ENCODE assay signal across 22 cellular contexts in genomic region chr2:67502346-67503065, GRCh38.
DNase-seq lines count a peak whose midpoint lies in the region; ATAC-seq, FAIRE-seq and TF ChIP-seq lines count a peak whose summit lies in the region.
"Had no signal": no experiment of that assay in that cellular context is flagged by ENCODE, and none has a peak within 500 bp of the region (broad histone marks: within the 10 kb centered on the region; RNA-seq: fewer than 3 reads in every experiment).

No MANE protein-coding gene starts in this region.

- H3K27me3 Mint-ChIP-seq in nephron (ENCODE audit: low read depth), result no peaks in the 10 kb centered on the region
- H3K27me3 Mint-ChIP-seq: activated naive CD8-positive, alpha-beta T cell had no signal

- no peaks in the 10 kb centered on the region for H4K20me1 ChIP-seq in PC-9 (ENCODE audit: insufficient read depth)

- ATAC-seq in A549, result no peak
- no peak for ATAC-seq in foreskin keratinocyte
- ATAC-seq in GM21423 (IDR thresholded peaks at IDR 0.05; ENCODE audit: unreplicated experiment), result no peak
- ATAC-seq: K562, T-cell had no signal

- H3K27ac ChIP-seq in A549, result no peak overlapping the region
- peak overlapping the region; percentile 79 for H3K27ac ChIP-seq in brain microvascular endothelial cell
- peak overlapping the region; percentile 27 for H3K27ac ChIP-seq in foreskin keratinocyte
- no peak overlapping the region for H3K27ac ChIP-seq in PC-9
- H3K27ac ChIP-seq: left ventricle myocardium inferior, neutrophil had no signal

- no TSS peak for BruUV-seq in PC-9 (replicated peaks; lab: Mats Ljungman, UMichigan)

- TF ChIP-seq POLR2A in A549 (IDR thresholded peaks at IDR 0.05; ENCODE audit: low read length), result no peak

- in situ Hi-C loops in brain microvascular endothelial cell (cut with HindIII; ENCODE audit: low pct_ligation_motif_present, low sequenced_read_pairs) (no loop called here), GM13976 (cut with MboI; ENCODE audit: low sequenced_read_pairs, unreplicated experiment) (no loop called here)

- peaks cover 17% of the 10 kb centered on the region for H3K4me1 Mint-ChIP-seq in nephron
- H3K4me1 Mint-ChIP-seq: T-cell had no signal

- H3K27me3 ChIP-seq in brain microvascular endothelial cell (replicated peaks), result no peaks in the 10 kb centered on the region
- H3K27me3 ChIP-seq in foreskin keratinocyte, result no peaks in the 10 kb centered on the region
- no peaks in the 10 kb centered on the region for H3K27me3 ChIP-seq in PC-9 (ENCODE audit: insufficient read depth, low read depth)
- H3K27me3 ChIP-seq: neutrophil, right atrium auricular region had no signal

- TF ChIP-seq CTCF in A549 (IDR thresholded peaks at IDR 0.05) (no peak), brain microvascular endothelial cell (IDR thresholded peaks at IDR 0.05; ENCODE audit: low read depth, low read length, missing control alignments) (no peak), foreskin keratinocyte (conservative IDR thresholded peaks at IDR 0.05) (no peak), nephron (IDR thresholded peaks at IDR 0.05; ENCODE audit: unreplicated experiment in 3 of 3) (no peak), GM13976 (IDR thresholded peaks at IDR 0.05; ENCODE audit: borderline replicate concordance, control extremely low read depth, extremely low read depth, insufficient read depth, missing control alignments) (no peak), PC-9 (conservative IDR thresholded peaks at IDR 0.05) (no peak)

- H3K4me1 ChIP-seq in A549 (peaks cover 10% of the 10 kb centered on the region; the same call in 2 of the 3 replicates), foreskin keratinocyte (peaks cover 12% of the 10 kb centered on the region), PC-9 (replicated peaks; ENCODE audit: insufficient read depth) (no peaks in the 10 kb centered on the region)
- H3K4me1 ChIP-seq: left ventricle myocardium inferior, right atrium auricular region had no signal

- H3K9me3 ChIP-seq in A549 (no peaks in the 10 kb centered on the region), PC-9 (ENCODE audit: insufficient read depth, low read depth) (no peaks in the 10 kb centered on the region)
- H3K9me3 ChIP-seq: left ventricle myocardium inferior, neutrophil, right atrium auricular region had no signal

- no peak for TF ChIP-seq RAD21 in A549 (conservative IDR thresholded peaks at IDR 0.05 in 1 of 2, IDR thresholded peaks at IDR 0.05 in 1 of 2)

- TF ChIP-seq EP300 in A549 (IDR thresholded peaks at IDR 0.05), result no peak

- POLR2A ChIA-PET in A549 (lab: Yijun Ruan, JAX) (no interaction called here), PC-9 (lab: Charles Lee; ENCODE audit: unreplicated experiment) (no interaction called here)

- no peak for FAIRE-seq in A549 (lab: Jason Lieb, UNC)
- FAIRE-seq: A204.1, K562, TTC549 had no signal

- intact Hi-C loops in PC-9 (cut with micrococcal nuclease; ENCODE audit: unreplicated experiment), result no loop called here

- H3K36me3 ChIP-seq in brain microvascular endothelial cell (replicated peaks), result no peaks in the 10 kb centered on the region
- no peaks in the 10 kb centered on the region for H3K36me3 ChIP-seq in PC-9 (ENCODE audit: low read depth)
- H3K36me3 ChIP-seq: left ventricle myocardium inferior, neutrophil, right atrium auricular region had no signal

- no peak overlapping the region for H3K4me3 ChIP-seq in A549
- no peak overlapping the region for H3K4me3 ChIP-seq in brain microvascular endothelial cell (ENCODE audit: low read depth, low read length)
- no peak overlapping the region for H3K4me3 ChIP-seq in PC-9
- H3K4me3 ChIP-seq: K562, left ventricle myocardium inferior, right atrium auricular region had no signal

- H3K9me3 Mint-ChIP-seq in nephron, result peaks cover 4% of the 10 kb centered on the region

- H3K27ac Mint-ChIP-seq in nephron, result peak overlapping the region in 2 of 3 experiments; percentile 41 to 58
- H3K27ac Mint-ChIP-seq: activated naive CD8-positive, alpha-beta T cell; T-cell had no signal

- H3K79me2 ChIP-seq in PC-9 (ENCODE audit: low read depth), result no peaks in the 10 kb centered on the region

- H3K9me2 ChIP-seq in PC-9 (ENCODE audit: insufficient read depth), result no peaks in the 10 kb centered on the region

- no peak overlapping the region for H2AFZ ChIP-seq in PC-9

- CTCF ChIA-PET in A549 (lab: Yijun Ruan, JAX) (interaction anchor here (1.2 kb wide), 1 partner anchor 26 kb away, joined by 3 read pairs; no protein-coding TSS in a partner anchor), PC-9 (lab: Charles Lee) (no interaction called here)

- DNase-seq in A549 (ENCODE audit: low read depth in 1 of 2, low spot score in 1 of 2) (no peak), brain microvascular endothelial cell (no peak), foreskin keratinocyte (no peak), GM13976 (ENCODE audit: low spot score) (no peak), NCI-H345 (lab: John Stamatoyannopoulos, UW) (no peak), PC-9 (no peak)
- DNase-seq: activated CD4-positive, alpha-beta T cell treated with anti-CD3 and anti-CD28 coated beads for 4 hours; C1 segment of cervical spinal cord; cortex of kidney; left ventricle myocardium inferior; NCI-H1694; NCI-H774; SHP77 treated with DMSO at 0.1 percent for 48 hours; T-cell had no signal

- no peaks in the 10 kb centered on the region for H3F3A ChIP-seq in PC-9 (ENCODE audit: insufficient read depth, low read depth)

- no peaks in the 10 kb centered on the region for H3K36me3 Mint-ChIP-seq in nephron (ENCODE audit: low read depth)
- H3K36me3 Mint-ChIP-seq: activated naive CD8-positive, alpha-beta T cell; T-cell had no signal

- WGBS in A549 (ENCODE audit: missing lambda C conversion rate), result 63% methylated on average over 6 of the region's 6 CpGs

- peak overlapping the region; percentile 6; the same call in 1 of the 3 replicates for H3K4me2 ChIP-seq in A549
- no peak overlapping the region for H3K4me2 ChIP-seq in PC-9

- no peak overlapping the region for H3K4me3 Mint-ChIP-seq in nephron
- H3K4me3 Mint-ChIP-seq: activated naive CD8-positive, alpha-beta T cell; T-cell had no signal

TF ChIP-seq in A549, 52 proteins besides CTCF, POLR2A, EP300 and RAD21:
- TF ChIP-seq, protein P1, sequence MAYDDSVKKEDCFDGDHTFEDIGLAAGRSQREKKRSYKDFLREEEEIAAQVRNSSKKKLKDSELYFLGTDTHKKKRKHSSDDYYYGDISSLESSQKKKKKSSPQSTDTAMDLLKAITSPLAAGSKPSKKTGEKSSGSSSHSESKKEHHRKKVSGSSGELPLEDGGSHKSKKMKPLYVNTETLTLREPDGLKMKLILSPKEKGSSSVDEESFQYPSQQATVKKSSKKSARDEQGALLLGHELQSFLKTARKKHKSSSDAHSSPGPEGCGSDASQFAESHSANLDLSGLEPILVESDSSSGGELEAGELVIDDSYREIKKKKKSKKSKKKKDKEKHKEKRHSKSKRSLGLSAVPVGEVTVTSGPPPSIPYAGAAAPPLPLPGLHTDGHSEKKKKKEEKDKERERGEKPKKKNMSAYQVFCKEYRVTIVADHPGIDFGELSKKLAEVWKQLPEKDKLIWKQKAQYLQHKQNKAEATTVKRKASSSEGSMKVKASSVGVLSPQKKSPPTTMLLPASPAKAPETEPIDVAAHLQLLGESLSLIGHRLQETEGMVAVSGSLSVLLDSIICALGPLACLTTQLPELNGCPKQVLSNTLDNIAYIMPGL (CRISPR knock-in tag; IDR thresholded peaks at IDR 0.05; ENCODE audit: borderline replicate concordance), result no peak
- TF ChIP-seq POLR2AphosphoS2 (conservative IDR thresholded peaks at IDR 0.05; ENCODE audit: low read length), result no peak
- TF ChIP-seq KDM5A (IDR thresholded peaks at IDR 0.05), result no peak
- TF ChIP-seq REST (IDR thresholded peaks at IDR 0.05), result no peak
- no peak for TF ChIP-seq ZC3H11A (IDR thresholded peaks at IDR 0.05)
- no peak for TF ChIP-seq MYC (IDR thresholded peaks at IDR 0.05; ENCODE audit: borderline replicate concordance, low read length)

Comparison
In these comparisons a context has a peak if more than half of its experiments do, and no peak if none do; other contexts are left out.
1. H3K27ac ChIP-seq: peak in brain microvascular endothelial cell (single experiment) and foreskin keratinocyte (single experiment); none in A549 (0 of 2) and PC-9 (single experiment).